ENCODE assay signal across 18 cellular contexts in genomic region chr21:34192646-34193285, GRCh38.
DNase-seq lines count a peak whose midpoint lies in the region; ATAC-seq and TF ChIP-seq lines count a peak whose summit lies in the region.
"Had no signal": no experiment of that assay in that cellular context is flagged by ENCODE, and none has a peak within 500 bp of the region (broad histone marks: within the 10 kb centered on the region; RNA-seq: fewer than 3 reads in every experiment).

No MANE protein-coding gene starts in this region.

- peak; percentile 87 to 90 for ATAC-seq in activated T-cell treated with anti-CD3 and anti-CD28 coated beads, Interleukin-2, amount 50 U/mL, for 72 hours (replicated peaks in 1 of 2)
- no peak for ATAC-seq in HG03159 (IDR thresholded peaks at IDR 0.05; ENCODE audit: unreplicated experiment)

- peaks cover 3 to 14% of the 10 kb centered on the region in 2 donors for H3K36me3 Mint-ChIP-seq in activated T-cell treated with anti-CD3 and anti-CD28 coated beads, Interleukin-2, amount 50 U/mL, for 72 hours (ENCODE audit: insufficient read depth in 2 of 2)
- peaks cover 23% of the 10 kb centered on the region for H3K36me3 Mint-ChIP-seq in activated naive CD8-positive, alpha-beta T cell treated with anti-CD3 and anti-CD28 coated beads for 36 hours
- H3K36me3 Mint-ChIP-seq in stimulated activated naive CD8-positive, alpha-beta T cell treated with anti-CD3 and anti-CD28 coated beads, Interleukin-15, Interleukin-2, amounts not matched to agents 100 ng/mL and 50 ng/mL, for 24 hours (ENCODE audit: low read depth) = peaks cover 16% of the 10 kb centered on the region

- H3K27me3 Mint-ChIP-seq in activated T-cell treated with anti-CD3 and anti-CD28 coated beads, Interleukin-2, amount 50 U/mL, for 72 hours (ENCODE audit: low read depth) = no peaks in the 10 kb centered on the region
- H3K27me3 Mint-ChIP-seq in activated naive CD8-positive, alpha-beta T cell treated with anti-CD3 and anti-CD28 coated beads for 36 hours = no peaks in the 10 kb centered on the region
- no peaks in the 10 kb centered on the region for H3K27me3 Mint-ChIP-seq in stimulated activated naive CD8-positive, alpha-beta T cell treated with anti-CD3 and anti-CD28 coated beads, Interleukin-15, Interleukin-2, amounts not matched to agents 100 ng/mL and 50 ng/mL, for 24 hours

- no peak overlapping the region for H3K27ac Mint-ChIP-seq in activated T-cell treated with anti-CD3 and anti-CD28 coated beads, Interleukin-2, amount 50 U/mL, for 72 hours
- peak overlapping the region; percentile 89 for H3K27ac Mint-ChIP-seq in activated naive CD8-positive, alpha-beta T cell treated with anti-CD3 and anti-CD28 coated beads for 36 hours
- peak overlapping the region; percentile 84 for H3K27ac Mint-ChIP-seq in stimulated activated naive CD8-positive, alpha-beta T cell treated with anti-CD3 and anti-CD28 coated beads, Interleukin-15, Interleukin-2, amounts not matched to agents 100 ng/mL and 50 ng/mL, for 24 hours
- H3K27ac Mint-ChIP-seq: CD14-positive monocyte had no signal

- H3K4me3 Mint-ChIP-seq in activated T-cell treated with anti-CD3 and anti-CD28 coated beads, Interleukin-2, amount 50 U/mL, for 72 hours = peak overlapping the region; percentile 48 to 65
- H3K4me3 Mint-ChIP-seq in activated naive CD8-positive, alpha-beta T cell treated with anti-CD3 and anti-CD28 coated beads for 36 hours = no peak overlapping the region
- H3K4me3 Mint-ChIP-seq in stimulated activated naive CD8-positive, alpha-beta T cell treated with anti-CD3 and anti-CD28 coated beads, Interleukin-15, Interleukin-2, amounts not matched to agents 100 ng/mL and 50 ng/mL, for 24 hours = peak overlapping the region; percentile 45
- H3K4me3 Mint-ChIP-seq: CD14-positive monocyte had no signal

- no peak for TF ChIP-seq CTCF in GM20000 (IDR thresholded peaks at IDR 0.05; ENCODE audit: extremely low read depth, missing control alignments)

- H3K9me3 Mint-ChIP-seq in activated T-cell treated with anti-CD3 and anti-CD28 coated beads, Interleukin-2, amount 50 U/mL, for 72 hours = peaks cover 2% of the 10 kb centered on the region in 2 donors
- peaks cover 12% of the 10 kb centered on the region for H3K9me3 Mint-ChIP-seq in activated naive CD8-positive, alpha-beta T cell treated with anti-CD3 and anti-CD28 coated beads for 36 hours
- H3K9me3 Mint-ChIP-seq in stimulated activated naive CD8-positive, alpha-beta T cell treated with anti-CD3 and anti-CD28 coated beads, Interleukin-15, Interleukin-2, amounts not matched to agents 100 ng/mL and 50 ng/mL, for 24 hours = peaks cover 24% of the 10 kb centered on the region

- H3K4me1 Mint-ChIP-seq in activated T-cell treated with anti-CD3 and anti-CD28 coated beads, Interleukin-2, amount 50 U/mL, for 72 hours (ENCODE audit: low read depth) = peaks cover 51% of the 10 kb centered on the region
- peaks cover 32% of the 10 kb centered on the region for H3K4me1 Mint-ChIP-seq in activated naive CD8-positive, alpha-beta T cell treated with anti-CD3 and anti-CD28 coated beads for 36 hours
- H3K4me1 Mint-ChIP-seq in stimulated activated naive CD8-positive, alpha-beta T cell treated with anti-CD3 and anti-CD28 coated beads, Interleukin-15, Interleukin-2, amounts not matched to agents 100 ng/mL and 50 ng/mL, for 24 hours (ENCODE audit: low read depth) = peaks cover 41% of the 10 kb centered on the region

- peak; percentile 39 to 41 for DNase-seq in activated T-cell treated with anti-CD3 and anti-CD28 coated beads, Interleukin-2, amount 50 U/mL, for 72 hours
- no peak for DNase-seq in activated T-cell treated with anti-CD3 and anti-CD28 coated beads for 4 hours
- DNase-seq in GM20000 (ENCODE audit: low spot score) = peak; percentile 42
- peak; percentile 15 for DNase-seq in activated naive CD8-positive, alpha-beta T cell treated with anti-CD3 and anti-CD28 coated beads for 36 hours
- DNase-seq in NCI-H748 (lab: John Stamatoyannopoulos, UW; ENCODE audit: unreplicated experiment) = no peak
- no peak for DNase-seq in activated effector memory CD4-positive, alpha-beta T cell treated with Interleukin-2 at 50 U/mL for 16 hours
- DNase-seq: activated CD4-positive, alpha-beta T cell treated with anti-CD3 and anti-CD28 coated beads, Interleukin-2, amount 50 U/mL, for 48 hours; activated gamma-delta T cell; effector CD8-positive, alpha-beta T cell; GF-D8; GM23248; NCI-H1048; NCI-H2081; NCI-H510A treated with DMSO at 0.1 percent for 48 hours; stimulated activated CD4-positive, alpha-beta T cell treated with anti-CD3 and anti-CD28 coated beads, Interleukin-4, amount 100 ng/mL, for 24 hours had no signal

Comparison
In these comparisons a context has a peak if more than half of its experiments do, and no peak if none do; other contexts are left out.
1. DNase-seq: peak in activated T-cell treated with anti-CD3 and anti-CD28 coated beads, Interleukin-2, amount 50 U/mL, for 72 hours (2 of 2), GM20000 (single experiment) and activated naive CD8-positive, alpha-beta T cell treated with anti-CD3 and anti-CD28 coated beads for 36 hours (single experiment); none in activated T-cell treated with anti-CD3 and anti-CD28 coated beads for 4 hours (single experiment), NCI-H748 (single experiment) and activated effector memory CD4-positive, alpha-beta T cell treated with Interleukin-2 at 50 U/mL for 16 hours (single experiment).